In genomic region chr17:79041041-79041570, GRCh38 we compare ENCODE assay signal across 17 cellular contexts. TPM values are rescaled to one million over a fixed set of nuclear protein-coding genes. Genes with fewer than 3 reads are reported as not detected.
DNase-seq lines count a peak whose midpoint lies in the region; ATAC-seq, FAIRE-seq and TF ChIP-seq lines count a peak whose summit lies in the region.
"Had no signal": no experiment of that assay in that cellular context is flagged by ENCODE, and none has a peak within 500 bp of the region (broad histone marks: within the 10 kb centered on the region; RNA-seq: fewer than 3 reads in every experiment).

No MANE protein-coding gene starts in this region.

- H3K4me3 ChIP-seq in right cardiac atrium (ENCODE audit: low read length) (no peak overlapping the region), heart left ventricle (no peak overlapping the region), aorta (ENCODE audit: low read length in 2 of 2) (no peak overlapping the region)

- CTCF ChIA-PET in RWPE1 (lab: Yijun Ruan, JAX), result interaction anchor here (0.6 to 1.3 kb wide), 3 partner anchors 16 to 286 kb away, joined by 3 to 5 read pairs (median 4); no protein-coding TSS in a partner anchor

- DNase-seq in right cardiac atrium, result peak in 2 of 3 donors; percentile 33 to 53
- no peak for DNase-seq in heart left ventricle
- DNase-seq in RWPE1 (ENCODE audit: low spot score), result no peak
- peak; percentile 80 for DNase-seq in posterior vena cava (ENCODE audit: low spot score)
- peak; percentile 43 to 69 for DNase-seq in aorta
- DNase-seq in GM19238 (ENCODE audit: insufficient read length, low spot score), result no peak
- DNase-seq in HTR-8/SVneo (ENCODE audit: insufficient read length, low spot score), result no peak
- no peak for DNase-seq in cerebellar nuclear complex (lab: John Stamatoyannopoulos, UW)
- DNase-seq: ACHN; CD8-positive, alpha-beta T cell; COR-L47; DND-41; GDM1; HCEC 1CT; HFFc6 had no signal

- ATAC-seq in right cardiac atrium (no peak), heart left ventricle (no peak), aorta (ENCODE audit: low FRiP score) (no peak)
- ATAC-seq: CD8-positive, alpha-beta T cell; HepG2 had no signal

- no peak overlapping the region for H3K27ac ChIP-seq in right cardiac atrium (ENCODE audit: low read length)
- H3K27ac ChIP-seq in heart left ventricle, result no peak overlapping the region
- peak overlapping the region; percentile 34 for H3K27ac ChIP-seq in RWPE1
- no peak overlapping the region for H3K27ac ChIP-seq in aorta (ENCODE audit: low read depth in 1 of 2, low read length in 2 of 2)

- H3K27me3 ChIP-seq in right cardiac atrium (ENCODE audit: control insufficient read depth, insufficient read depth) (no peaks in the 10 kb centered on the region), heart left ventricle (no peaks in the 10 kb centered on the region), aorta (ENCODE audit: control insufficient read depth in 1 of 2, insufficient read depth in 2 of 2, low read length in 1 of 2) (no peaks in the 10 kb centered on the region)

- POLR2A ChIA-PET in RWPE1 (lab: Yijun Ruan, JAX; ENCODE audit: low non-redundant PET), result interaction anchor here (0.5 kb wide), 1 partner anchor 13 kb away, joined by 5 read pairs; no protein-coding TSS in a partner anchor

- intact Hi-C loops in right cardiac atrium (cut with DNase I), result no loop called here
- intact Hi-C loops in heart left ventricle (cut with DNase I), result loop anchor here in 5 of 10 donors (2.0 to 10.0 kb wide), 3 partner anchors 20 to 354 kb away; no protein-coding TSS in a partner anchor
- intact Hi-C loops in posterior vena cava (cut with DNase I), result loop anchor here in 1 of 2 donors (2.0 kb wide), 1 partner anchor 148 kb away; no protein-coding TSS in a partner anchor
- intact Hi-C loops in aorta (cut with DNase I), result no loop called here

- H3K36me3 ChIP-seq in heart left ventricle (peaks cover 0 to 10% (median 0%) of the 10 kb centered on the region in 9 donors), aorta (ENCODE audit: control insufficient read depth in 1 of 2, insufficient read depth in 2 of 2, low read length in 1 of 2) (no peaks in the 10 kb centered on the region)

- TF ChIP-seq CTCF in heart left ventricle (IDR thresholded peaks at IDR 0.05) (no peak), RWPE1 (conservative IDR thresholded peaks at IDR 0.05; ENCODE audit: low read depth) (no peak)

- H3K4me1 ChIP-seq in right cardiac atrium (ENCODE audit: control insufficient read depth, insufficient read depth, low read length) (no peaks in the 10 kb centered on the region), heart left ventricle (peaks cover 0 to 28% (median 7%) of the 10 kb centered on the region in 12 donors), aorta (ENCODE audit: control insufficient read depth in 1 of 2, insufficient read depth in 2 of 2, low read length in 2 of 2) (peaks cover 0 to 2% of the 10 kb centered on the region in 2 donors)

- WGBS in right cardiac atrium, result 92% methylated on average over 13 of the region's 13 CpGs
- 91 to 97% (median 93%) methylated on average over 8 to 13 of the region's 13 CpGs for WGBS in heart left ventricle, 4 donors
- WGBS in aorta, 2 donors, result 93 to 94% methylated on average over 13 of the region's 13 CpGs

- no peak for FAIRE-seq in HTR-8/SVneo (lab: Jason Lieb, UNC)
- FAIRE-seq: HepG2 had no signal

- TF ChIP-seq POLR2A in heart left ventricle (IDR thresholded peaks at IDR 0.05), result no peak

- no peaks in the 10 kb centered on the region for H3K9me3 ChIP-seq in right cardiac atrium (ENCODE audit: control insufficient read depth, low read length)
- no peaks in the 10 kb centered on the region for H3K9me3 ChIP-seq in heart left ventricle
- no peaks in the 10 kb centered on the region for H3K9me3 ChIP-seq in aorta (ENCODE audit: control insufficient read depth, low read length)

RNA-seq across cellular contexts. Expression of gene C1QTNF1, which starts 17.1 kb away (rescaled TPM):
- total RNA-seq in right cardiac atrium, result 100 to 1,000 TPM; 232 to 655 (median 355) TPM
- 286 TPM for polyA plus RNA-seq in right cardiac atrium
- 100 to 1,000 TPM in 4 of 9 donors, 10 to 100 TPM in 5; 37.0 to 406 (median 66.2) TPM for total RNA-seq in heart left ventricle
- polyA plus RNA-seq in heart left ventricle, result 100 to 1,000 TPM in 1 of 2 donors, 10 to 100 TPM in 1; 85.5 to 189 TPM
- 100 to 1,000 TPM; 172 to 261 TPM for total RNA-seq in posterior vena cava
- total RNA-seq in aorta, result 100 to 1,000 TPM; 157 to 439 TPM
- 100 to 1,000 TPM in 1 of 2 donors, 10 to 100 TPM in 1; 98.8 to 361 TPM for polyA plus RNA-seq in aorta
- polyA plus RNA-seq: CD14-positive monocyte had no signal

RNA-seq across cellular contexts. Expression of gene CANT1, which starts 31.5 kb away (rescaled TPM):
- total RNA-seq in right cardiac atrium (10 to 100 TPM; 28.1 to 38.8 (median 33.3) TPM), heart left ventricle (10 to 100 TPM; 20.4 to 43.7 (median 24.1) TPM), posterior vena cava (10 to 100 TPM; 29.5 to 34.7 TPM), aorta (10 to 100 TPM; 37.5 to 45.5 TPM)
- polyA plus RNA-seq in right cardiac atrium (13.6 TPM), heart left ventricle (10 to 100 TPM in 1 of 2 donors, 1 to 10 TPM in 1; 5.1 to 46.2 TPM), aorta (10 to 100 TPM; 11.0 to 14.5 TPM)

RNA-seq across cellular contexts. Expression of gene ENGASE, which starts 33.5 kb away (rescaled TPM):
- total RNA-seq in right cardiac atrium (10 to 100 TPM; 35.6 to 48.0 (median 42.3) TPM), heart left ventricle (10 to 100 TPM in 8 of 9 donors, 1 to 10 TPM in 1; 6.2 to 42.0 (median 25.5) TPM), posterior vena cava (10 to 100 TPM; 18.2 to 29.7 TPM), aorta (10 to 100 TPM; 42.9 to 60.3 TPM)
- polyA plus RNA-seq in right cardiac atrium (25.4 TPM), heart left ventricle (10 to 100 TPM in 1 of 2 donors, 1 to 10 TPM in 1; 9.9 to 21.9 TPM), aorta (10 to 100 TPM in 1 of 2 donors, 1 to 10 TPM in 1; 7.0 to 60.5 TPM)

Comparison
In these comparisons a context has a peak if more than half of its experiments do, and no peak if none do; other contexts are left out.
1. DNase-seq: peak in right cardiac atrium (2 of 3), posterior vena cava (single experiment) and aorta (2 of 2); none in heart left ventricle (0 of 5), RWPE1 (single experiment), GM19238 (single experiment), HTR-8/SVneo (single experiment) and cerebellar nuclear complex (0 of 2).